Comparison of ENCODE assay signal across 1 cellular context in genomic region chr7:100380180-100380579, GRCh38.
TF ChIP-seq lines count a peak whose summit lies in the region.

No MANE protein-coding gene starts in this region.

TF ChIP-seq in HepG2, 621 proteins besides CTCF, POLR2A, EP300 and RAD21:
- no peak for TF ChIP-seq POLR2AphosphoS5 (IDR thresholded peaks at IDR 0.05; ENCODE audit: low read depth, low read length)
- no peak for TF ChIP-seq SRSF9 (IDR thresholded peaks at IDR 0.05; ENCODE audit: borderline replicate concordance, insufficient read depth, low read depth, low read length, poor library complexity, severe bottlenecking)
- TF ChIP-seq ZEB1 (IDR thresholded peaks at IDR 0.05; ENCODE audit: insufficient replicate concordance, low read depth), result no peak
- TF ChIP-seq ZNF232 (CRISPR knock-in tag; IDR thresholded peaks at IDR 0.05; ENCODE audit: borderline replicate concordance), result no peak
- no peak for TF ChIP-seq ZUFSP (CRISPR knock-in tag; IDR thresholded peaks at IDR 0.05; ENCODE audit: borderline replicate concordance)
